28 cellular contexts compared by ENCODE assay signal in the genomic region with DNA sequence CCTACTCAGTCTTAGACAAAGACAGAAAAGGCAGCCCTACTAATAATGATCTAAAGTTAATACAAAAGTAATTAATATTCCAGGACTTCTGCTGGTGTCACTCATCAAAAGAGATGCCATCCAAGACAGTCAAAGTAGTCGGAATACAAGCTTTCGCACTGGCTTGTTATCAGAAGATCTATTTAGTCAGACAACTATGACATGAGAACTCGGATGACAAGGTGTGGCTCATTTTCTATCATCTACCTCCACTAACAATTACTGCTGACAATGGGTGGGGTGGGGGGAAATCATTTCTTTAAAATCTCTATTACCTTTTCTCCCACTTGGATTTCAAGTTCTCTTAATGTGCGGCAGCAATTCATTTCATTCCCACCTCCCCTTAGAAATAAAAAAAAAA.
"Had no signal": no experiment of that assay in that cellular context is flagged by ENCODE, and none has a peak within 500 bp of the region (broad histone marks: within the 10 kb centered on the region; RNA-seq: fewer than 3 reads in every experiment).

No MANE protein-coding gene starts in this region.

- H3K4me3 Mint-ChIP-seq: stimulated activated effector memory CD8-positive, alpha-beta T cell treated with anti-CD3 and anti-CD28 coated beads, Interleukin-12 subunit alpha, Interleukin-12 subunit beta, amount 100 ng/mL, for 72 hours; stimulated activated memory B cell treated with anti-CD40 and anti-IgM and Interleukin-4, amounts not matched to agents 10 μg/mL and 1 μg/mL and 100 μg/mL, for 72 hours; stimulated activated naive B cell treated with anti-CD40 and anti-IgM and Interleukin-4, amounts not matched to agents 10 μg/mL and 1 μg/mL and 100 μg/mL, for 72 hours; stimulated activated naive CD8-positive, alpha-beta T cell treated with anti-CD3 and anti-CD28 coated beads, Interleukin-15, amount 100 ng/mL, for 72 hours; stimulated activated naive CD8-positive, alpha-beta T cell treated with anti-CD3 and anti-CD28 coated beads, Interleukin-15, Interleukin-2, amounts not matched to agents 100 ng/mL and 50 ng/mL, for 24 hours; type B pancreatic cell had no signal

- H3K27ac Mint-ChIP-seq: stimulated activated effector memory CD8-positive, alpha-beta T cell treated with anti-CD3 and anti-CD28 coated beads, Interleukin-12 subunit alpha, Interleukin-12 subunit beta, amount 100 ng/mL, for 72 hours; stimulated activated memory B cell treated with anti-CD40 and anti-IgM and Interleukin-4, amounts not matched to agents 10 μg/mL and 1 μg/mL and 100 μg/mL, for 72 hours; stimulated activated naive B cell treated with anti-CD40 and anti-IgM and Interleukin-4, amounts not matched to agents 10 μg/mL and 1 μg/mL and 100 μg/mL, for 72 hours; stimulated activated naive CD8-positive, alpha-beta T cell treated with anti-CD3 and anti-CD28 coated beads, Interleukin-15, Interleukin-2, amounts not matched to agents 100 ng/mL and 50 ng/mL, for 24 hours; type B pancreatic cell had no signal

- H3K36me3 Mint-ChIP-seq: stimulated activated memory B cell treated with anti-CD40 and anti-IgM and Interleukin-4, amounts not matched to agents 10 μg/mL and 1 μg/mL and 100 μg/mL, for 72 hours; stimulated activated naive B cell treated with anti-CD40 and anti-IgM and Interleukin-4, amounts not matched to agents 10 μg/mL and 1 μg/mL and 100 μg/mL, for 72 hours had no signal

- H3K4me3 ChIP-seq: stomach, suprapubic skin, testis, thoracic aorta, thyroid gland, tibial artery, tibial nerve, transverse colon, upper lobe of left lung, upper lobe of right lung, uterus, vagina had no signal

- H3K27ac ChIP-seq: stomach, suprapubic skin, testis, thoracic aorta, thyroid gland, tibial artery, tibial nerve, transverse colon, upper lobe of left lung, upper lobe of right lung, uterus, vagina had no signal

- H3K4me1 ChIP-seq: stomach, suprapubic skin, testis, tibial artery, tibial nerve, transverse colon, upper lobe of left lung, upper lobe of right lung, uterus, vagina had no signal

- ATAC-seq: stimulated activated effector memory CD8-positive, alpha-beta T cell treated with anti-CD3 and anti-CD28 coated beads, Interleukin-12 subunit alpha, Interleukin-12 subunit beta, amount 100 ng/mL, for 72 hours; stimulated activated memory B cell treated with anti-CD40 and anti-IgM and Interleukin-4, amounts not matched to agents 10 μg/mL and 1 μg/mL and 100 μg/mL, for 72 hours; stimulated activated naive B cell treated with anti-CD40 and anti-IgM and Interleukin-4, amounts not matched to agents 10 μg/mL and 1 μg/mL and 100 μg/mL, for 72 hours; stimulated activated naive CD8-positive, alpha-beta T cell treated with anti-CD3 and anti-CD28 coated beads, Interleukin-15, amount 100 ng/mL, for 72 hours; stimulated activated naive CD8-positive, alpha-beta T cell treated with anti-CD3 and anti-CD28 coated beads, Interleukin-15, Interleukin-2, amounts not matched to agents 100 U/mL and 50 U/mL, for 24 hours; upper lobe of right lung had no signal

- H3K4me1 Mint-ChIP-seq: stimulated activated effector memory CD8-positive, alpha-beta T cell treated with anti-CD3 and anti-CD28 coated beads, Interleukin-12 subunit alpha, Interleukin-12 subunit beta, amount 100 ng/mL, for 72 hours; stimulated activated memory B cell treated with anti-CD40 and anti-IgM and Interleukin-4, amounts not matched to agents 10 μg/mL and 1 μg/mL and 100 μg/mL, for 72 hours; stimulated activated naive B cell treated with anti-CD40 and anti-IgM and Interleukin-4, amounts not matched to agents 10 μg/mL and 1 μg/mL and 100 μg/mL, for 72 hours; stimulated activated naive CD8-positive, alpha-beta T cell treated with anti-CD3 and anti-CD28 coated beads, Interleukin-15, amount 100 ng/mL, for 72 hours had no signal

- H3K27me3 ChIP-seq: stomach, suprapubic skin, testis, thyroid gland, tibial artery, tibial nerve, transverse colon, upper lobe of left lung, upper lobe of right lung, uterus, vagina had no signal

- H3K9me3 Mint-ChIP-seq: stimulated activated effector memory CD8-positive, alpha-beta T cell treated with anti-CD3 and anti-CD28 coated beads, Interleukin-12 subunit alpha, Interleukin-12 subunit beta, amount 100 ng/mL, for 72 hours; stimulated activated naive CD8-positive, alpha-beta T cell treated with anti-CD3 and anti-CD28 coated beads, Interleukin-15, amount 100 ng/mL, for 72 hours; stimulated activated naive CD8-positive, alpha-beta T cell treated with anti-CD3 and anti-CD28 coated beads, Interleukin-15, Interleukin-2, amounts not matched to agents 100 ng/mL and 50 ng/mL, for 24 hours; type B pancreatic cell had no signal

- DNase-seq: stimulated activated CD4-positive, alpha-beta T cell treated with anti-CD3 and anti-CD28 coated beads, Interleukin-2, amount 100 ng/mL, for 48 hours; stimulated activated CD4-positive, alpha-beta T cell treated with anti-CD3 and anti-CD28 coated beads, Interleukin-4, amount 100 ng/mL, for 1 hour; stimulated activated CD4-positive, alpha-beta T cell treated with anti-CD3 and anti-CD28 coated beads, Interleukin-4, amount 100 ng/mL, for 24 hours; stimulated activated CD4-positive, alpha-beta T cell treated with anti-CD3 and anti-CD28 coated beads, Interleukin-4, amount 100 ng/mL, for 4 hours; stimulated activated CD8-positive, alpha-beta memory T cell treated with anti-CD3 and anti-CD28 coated beads, Interleukin-4, amount 100 ng/mL, for 48 hours; stimulated activated naive B cell treated with anti-CD40 and anti-IgM and Interleukin-4, amounts not matched to agents 10 μg/mL and 1 μg/mL and 100 μg/mL, for 72 hours; stimulated activated naive CD4-positive, alpha-beta T cell; stimulated activated naive CD4-positive, alpha-beta T cell treated with Interleukin-2 at 50 U/mL for 16 hours; stimulated activated naive CD8-positive, alpha-beta T cell treated with anti-CD3 and anti-CD28 coated beads, Interleukin-15, amount 100 ng/mL, for 72 hours; stimulated activated naive CD8-positive, alpha-beta T cell treated with anti-CD3 and anti-CD28 coated beads, Interleukin-15, Interleukin-2, amounts not matched to agents 100 U/mL and 50 U/mL, for 24 hours; stomach; substantia nigra; testis; thyroid gland; tibial artery; transverse colon; trophoblast cell; upper lobe of left lung; upper lobe of right lung; uterus had no signal

- H3K9me3 ChIP-seq: stomach, suprapubic skin, testis, thoracic aorta, thyroid gland, tibial artery, tibial nerve, transverse colon, upper lobe of left lung, upper lobe of right lung, uterus, vagina had no signal

- H3K36me3 ChIP-seq: stomach, suprapubic skin, thoracic aorta, thyroid gland, tibial artery, transverse colon, upper lobe of left lung, upper lobe of right lung, uterus, vagina had no signal
